8 cellular contexts compared by ENCODE assay signal in genomic region chr6:121335111-121336008, GRCh38. TPM values are rescaled to one million over a fixed set of nuclear protein-coding genes. Genes with fewer than 3 reads are reported as not detected.
DNase-seq lines count a peak whose midpoint lies in the region; ATAC-seq, FAIRE-seq and TF ChIP-seq lines count a peak whose summit lies in the region.

No MANE protein-coding gene starts in this region.

- H3K27me3 ChIP-seq in bronchial epithelial cell (ENCODE audit: control insufficient read depth, insufficient read depth, low read length) (no peaks in the 10 kb centered on the region), lung (ENCODE audit: control insufficient read depth, insufficient read depth) (no peaks in the 10 kb centered on the region)

- H3K9me3 ChIP-seq in lung (ENCODE audit: control insufficient read depth in 2 of 2, insufficient read depth in 1 of 2, low read length in 1 of 2) = peaks cover 0 to 1% of the 10 kb centered on the region in 2 donors

- H3K36me3 ChIP-seq in bronchial epithelial cell (ENCODE audit: control insufficient read depth, insufficient read depth, low read length) (no peaks in the 10 kb centered on the region), lung (ENCODE audit: control insufficient read depth in 2 of 2, insufficient read depth in 2 of 2, low read length in 2 of 2) (no peaks in the 10 kb centered on the region), urinary bladder (ENCODE audit: insufficient read depth) (no peaks in the 10 kb centered on the region)

- H3K4me1 Mint-ChIP-seq in T-helper 2 cell treated with Interferon-gamma antibody and Interleukin-4, amounts not matched to agents 5 μg/mL and 100 μg/mL, for 36 hours (ENCODE audit: low read depth) = peaks cover 26% of the 10 kb centered on the region

- H3K4me3 Mint-ChIP-seq in T-helper 2 cell treated with Interferon-gamma antibody and Interleukin-4, amounts not matched to agents 5 μg/mL and 100 μg/mL, for 36 hours = peak overlapping the region; percentile 95

- WGBS in lung, 2 donors = 61 to 70% methylated on average over 13 of the region's 13 CpGs
- 49% methylated on average over 13 of the region's 13 CpGs for WGBS in urinary bladder

- H3K27ac Mint-ChIP-seq in T-helper 2 cell treated with Interferon-gamma antibody and Interleukin-4, amounts not matched to agents 5 μg/mL and 100 μg/mL, for 36 hours = peak overlapping the region; percentile 99

- no peak for ATAC-seq in lung (ENCODE audit: insufficient read depth, low FRiP score)

- no peak for TF ChIP-seq POLR2A in NB4 (IDR thresholded peaks at IDR 0.05; ENCODE audit: extremely low read depth, insufficient read length)

- H3K36me3 Mint-ChIP-seq in T-helper 2 cell treated with Interferon-gamma antibody and Interleukin-4, amounts not matched to agents 5 μg/mL and 100 μg/mL, for 36 hours (ENCODE audit: low read depth) = peaks cover 2% of the 10 kb centered on the region

- TF ChIP-seq CTCF in NB4 (IDR thresholded peaks at IDR 0.05; ENCODE audit: low read depth, low read length) (no peak), bronchial epithelial cell (IDR thresholded peaks at IDR 0.05; ENCODE audit: insufficient read depth, low read length, severe bottlenecking) (no peak), lung (IDR thresholded peaks at IDR 0.05; ENCODE audit: control extremely low read depth, extremely low read depth) (no peak)

- H3K4me3 ChIP-seq in NB4 (ENCODE audit: low read depth, low read length) = peak overlapping the region; percentile 83
- H3K4me3 ChIP-seq in bronchial epithelial cell (ENCODE audit: low read depth, low read length) = peak overlapping the region; percentile 97
- H3K4me3 ChIP-seq in lung = peak overlapping the region; percentile 69
- H3K4me3 ChIP-seq in urinary bladder (ENCODE audit: low read depth, low read length) = peak overlapping the region; percentile 58

- H3K27ac ChIP-seq in lung (ENCODE audit: low read depth in 1 of 2, low read length in 1 of 2) (peak overlapping the region; percentile 80 to 97), urinary bladder (ENCODE audit: low read depth) (peak overlapping the region; percentile 89)

- H3K9me3 Mint-ChIP-seq in T-helper 2 cell treated with Interferon-gamma antibody and Interleukin-4, amounts not matched to agents 5 μg/mL and 100 μg/mL, for 36 hours = no peaks in the 10 kb centered on the region

- H3K27me3 Mint-ChIP-seq in T-helper 2 cell treated with Interferon-gamma antibody and Interleukin-4, amounts not matched to agents 5 μg/mL and 100 μg/mL, for 36 hours (ENCODE audit: low read depth) = peaks cover 4% of the 10 kb centered on the region

- H3K4me1 ChIP-seq in lung (ENCODE audit: control insufficient read depth in 2 of 2, insufficient read depth in 2 of 2, low read length in 2 of 2) = peaks cover 3% of the 10 kb centered on the region in 2 donors
- no peaks in the 10 kb centered on the region for H3K4me1 ChIP-seq in urinary bladder (ENCODE audit: insufficient read depth)

- FAIRE-seq in bronchial epithelial cell (lab: Jason Lieb, UNC) = no peak

- DNase-seq in T-helper 2 cell treated with Interferon-gamma antibody and Interleukin-4, amounts not matched to agents 5 μg/mL and 100 μg/mL, for 36 hours (ENCODE audit: low spot score) = no peak
- DNase-seq in T-helper 2 cell (no peak), NB4 (ENCODE audit: low read depth) (peak; percentile 30), bronchial epithelial cell (ENCODE audit: low read depth) (no peak), lung (ENCODE audit: low spot score) (no peak), DMS153 (lab: John Stamatoyannopoulos, UW) (no peak), GF-D8 (lab: John Stamatoyannopoulos, UW) (no peak)

RNA-seq across cellular contexts. Expression of gene TBC1D32, which starts 1.1 kb away (rescaled TPM):
- total RNA-seq in bronchial epithelial cell = 7.9 TPM in 2 replicates
- total RNA-seq in lung = 10 to 100 TPM in 1 of 2 donors, 1 to 10 TPM in 1; 5.8 to 31.7 TPM
- 1 to 10 TPM; 1.2 to 1.7 TPM for polyA plus RNA-seq in lung
- total RNA-seq in urinary bladder = 62.8 TPM
- polyA plus RNA-seq in urinary bladder = 1.4 TPM
